ENCODE assay signal across 8 cellular contexts in genomic region chr19:39532233-39533002, GRCh38.
A peak's percentile ranks its signal among the peaks of the same experiment; 100 is the strongest.
DNase-seq lines count a peak whose midpoint lies in the region; ATAC-seq and TF ChIP-seq lines count a peak whose summit lies in the region.

Gene EID2B (minus strand): TSS chr19:39532852. CDS start chr19:39532802, 50 bp downstream.

- H3K27ac ChIP-seq in BLaER1 = peak within 1 kb of the TSS; percentile 83

- TF ChIP-seq POLR2A in GM19193 (IDR thresholded peaks at IDR 0.05; ENCODE audit: extremely low read depth, insufficient read depth, insufficient read length) = peak; percentile 63

- H3K4me3 ChIP-seq in BLaER1 (peak within 1 kb of the TSS; percentile 100), choroid plexus epithelial cell (ENCODE audit: low read depth, low read length) (peak within 1 kb of the TSS; percentile 97)

- DNase-seq in NCI-H446 treated with DMSO at 0.1 percent for 48 hours (lab: John Stamatoyannopoulos, UW) = peak; percentile 92
- peak; percentile 95 for DNase-seq in activated CD4-positive, alpha-beta T cell treated with anti-CD3 and anti-CD28 coated beads for 1 hour
- peak; percentile 98 for DNase-seq in choroid plexus epithelial cell (ENCODE audit: low read depth)
- DNase-seq in kidney tubule cell (ENCODE audit: low spot score) = peak; percentile 96
- DNase-seq in stimulated activated CD4-positive, alpha-beta T cell treated with anti-CD3 and anti-CD28 coated beads, Interleukin-1b, Interleukin-23, amount 100 ng/mL, for 1 hour (ENCODE audit: low read depth in 2 of 2) = peak; percentile 81 to 91

- peaks cover 24% of the 10 kb centered on the region for H3K4me1 ChIP-seq in BLaER1

- H3K27me3 ChIP-seq in BLaER1 = no peaks in the 10 kb centered on the region

- peaks cover 39% of the 10 kb centered on the region for H4K20me1 ChIP-seq in BLaER1

- H3K9me3 ChIP-seq in BLaER1 = no peaks in the 10 kb centered on the region

- H3K4me2 ChIP-seq in BLaER1 = peak within 1 kb of the TSS; percentile 92

- peak; percentile 96 for TF ChIP-seq CTCF in choroid plexus epithelial cell (conservative IDR thresholded peaks at IDR 0.05; ENCODE audit: low read depth, low read length)

- peak; percentile 89 for ATAC-seq in HG03432 (IDR thresholded peaks at IDR 0.05; ENCODE audit: unreplicated experiment)

- H3K36me3 ChIP-seq in BLaER1 = peaks cover 11% of the 10 kb centered on the region

- H3K9ac ChIP-seq in BLaER1 = peak within 1 kb of the TSS; percentile 92

Comparison
In these comparisons a context has a peak if more than half of its experiments do, and no peak if none do; other contexts are left out.
1. Peak in every context shown above with its lines: DNase-seq, ATAC-seq, H3K4me3 ChIP-seq and H3K27ac ChIP-seq.